2 cellular contexts compared by ENCODE assay signal in genomic region chr17:78724544-78724943, GRCh38.
TF ChIP-seq lines count a peak whose summit lies in the region.

No MANE protein-coding gene starts in this region.

TF ChIP-seq in GM12878, 131 proteins besides CTCF, POLR2A, EP300 and RAD21:
- TF ChIP-seq NFIC (IDR thresholded peaks at IDR 0.05; ENCODE audit: low read depth, low read length) (no peak), SIX5 (IDR thresholded peaks at IDR 0.05; ENCODE audit: low read depth, low read length, severe bottlenecking) (no peak), SUPT20H (IDR thresholded peaks at IDR 0.05; ENCODE audit: borderline replicate concordance, control insufficient read depth, low read depth, low read length) (no peak), BCL3 (IDR thresholded peaks at IDR 0.05; ENCODE audit: borderline replicate concordance, insufficient read depth, low read depth, low read length, poor library complexity, severe bottlenecking) (no peak), TARDBP (IDR thresholded peaks at IDR 0.05; ENCODE audit: borderline replicate concordance) (no peak), ZNF24 (IDR thresholded peaks at IDR 0.05) (no peak), CHD2 (IDR thresholded peaks at IDR 0.05; ENCODE audit: borderline replicate concordance, low read depth, low read length) (no peak), GATAD2B (conservative IDR thresholded peaks at IDR 0.05; ENCODE audit: low read depth) (no peak), MTA3 (IDR thresholded peaks at IDR 0.05; ENCODE audit: borderline replicate concordance, low read length) (no peak)

TF ChIP-seq in HepG2, 621 proteins besides CTCF, POLR2A, EP300 and RAD21:
- TF ChIP-seq RBM22 (optimal IDR thresholded peaks at IDR 0.05; ENCODE audit: low read length) (no peak), IKZF5 (CRISPR knock-in tag; IDR thresholded peaks at IDR 0.05) (no peak), ZNF782 (CRISPR knock-in tag; IDR thresholded peaks at IDR 0.05; ENCODE audit: borderline replicate concordance) (no peak), REPIN1 (CRISPR knock-in tag; IDR thresholded peaks at IDR 0.05; ENCODE audit: borderline replicate concordance, low read depth) (no peak), SMARCE1 (IDR thresholded peaks at IDR 0.05; ENCODE audit: borderline replicate concordance) (no peak), HNRNPL (IDR thresholded peaks at IDR 0.05; ENCODE audit: low read depth, low read length) (0 out of 2 replicates have a peak, but pooled peaks have one; percentile 27), ONECUT2 (CRISPR knock-in tag; IDR thresholded peaks at IDR 0.05) (no peak), HMGXB3 (CRISPR knock-in tag; IDR thresholded peaks at IDR 0.05; ENCODE audit: borderline replicate concordance) (no peak), DPF2 (CRISPR knock-in tag; IDR thresholded peaks at IDR 0.05; ENCODE audit: borderline replicate concordance, low read depth) (no peak), PATZ1 (CRISPR knock-in tag; IDR thresholded peaks at IDR 0.05) (peak; percentile 22; the same call in 1 of the 2 replicates), ZNF281 (CRISPR knock-in tag; IDR thresholded peaks at IDR 0.05; ENCODE audit: borderline replicate concordance) (peak; percentile 82), CHD4 (IDR thresholded peaks at IDR 0.05; ENCODE audit: borderline replicate concordance, low read length) (no peak), TEAD3 (CRISPR knock-in tag; optimal IDR thresholded peaks at IDR 0.05; ENCODE audit: borderline replicate concordance) (peak; percentile 25), HIC2 (CRISPR knock-in tag; IDR thresholded peaks at IDR 0.05; ENCODE audit: low read depth) (peak; percentile 65; the same call in 1 of the 2 replicates)
TF ChIP-seq in HepG2: peak in this region for 5.
